In the genomic region with DNA sequence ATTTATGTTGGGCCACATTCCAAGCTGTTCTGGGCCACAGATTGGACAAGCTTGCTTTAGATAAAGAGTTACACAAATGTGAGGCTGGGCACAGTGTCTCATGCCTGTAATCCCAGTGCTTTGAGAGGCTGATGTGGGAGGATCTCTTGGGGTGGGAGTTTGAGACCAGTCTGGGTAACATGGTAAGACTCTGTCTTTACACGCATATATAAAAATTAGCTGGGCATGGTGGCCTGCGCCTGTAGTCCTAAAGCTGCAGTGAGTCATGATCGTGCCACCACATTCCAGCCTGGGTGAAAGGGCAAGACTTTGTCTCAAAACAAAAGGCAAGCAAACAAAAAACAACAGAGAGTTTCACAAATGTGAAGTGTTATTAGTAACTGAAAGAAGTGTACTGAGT, we compare ENCODE assay signal across 1 cellular context.
TF ChIP-seq lines count a peak whose summit lies in the region.

No MANE protein-coding gene starts in this region.

TF ChIP-seq in IMR-90, 13 proteins besides CTCF, POLR2A, EP300 and RAD21 (continued from another document):
- no peak for TF ChIP-seq MAZ (IDR thresholded peaks at IDR 0.05; ENCODE audit: borderline replicate concordance, low read depth, low read length)
